ENCODE assay signal across 16 cellular contexts in the genomic region with DNA sequence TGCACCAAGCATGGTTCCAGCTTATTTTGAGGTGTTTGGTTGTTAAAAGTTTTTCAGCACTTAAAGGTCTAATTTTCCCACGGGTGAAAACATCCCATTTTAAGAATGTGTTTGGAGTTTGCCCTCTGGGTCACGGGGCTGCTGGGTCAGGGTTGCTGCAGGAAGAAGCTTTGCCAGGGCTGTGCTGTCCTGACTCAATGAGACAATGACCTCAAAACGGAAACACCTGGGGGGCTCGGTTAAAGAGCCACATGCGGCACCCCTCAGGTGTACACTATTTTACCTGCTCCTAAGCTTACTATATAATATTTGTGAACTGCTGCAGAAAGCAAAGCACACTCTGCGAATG. TPM values are rescaled to one million over a fixed set of nuclear protein-coding genes. Genes with fewer than 3 reads are reported as not detected.
DNase-seq lines count a peak whose midpoint lies in the region; ATAC-seq, FAIRE-seq and TF ChIP-seq lines count a peak whose summit lies in the region.
"Had no signal": no experiment of that assay in that cellular context is flagged by ENCODE, and none has a peak within 500 bp of the region (broad histone marks: within the 10 kb centered on the region; RNA-seq: fewer than 3 reads in every experiment).

No MANE protein-coding gene starts in this region.

- H3K9me3 ChIP-seq in liver (ENCODE audit: control insufficient read depth in 4 of 4, low read length in 3 of 4) (no peaks in the 10 kb centered on the region), HepG2 (ENCODE audit: low read length) (no peaks in the 10 kb centered on the region), right lobe of liver (no peaks in the 10 kb centered on the region)

- in situ Hi-C loops in HepG2 (cut with HindIII; ENCODE audit: extremely low pct_ligation_motif_present, low pct_unique_long_range_greater_than_20kb) = no loop called here

- no peak for TF ChIP-seq POLR2A in HepG2 (IDR thresholded peaks at IDR 0.05; ENCODE audit: insufficient read depth in 1 of 2, low read depth in 2 of 2, low read length in 2 of 2)
- TF ChIP-seq POLR2A in right lobe of liver (IDR thresholded peaks at IDR 0.05) = no peak

- intact Hi-C loops in HepG2 (cut with micrococcal nuclease; ENCODE audit: unreplicated experiment) = no loop called here
- intact Hi-C loops in right lobe of liver (cut with DNase I) = no loop called here

- H3K36me3 ChIP-seq in liver (ENCODE audit: control insufficient read depth in 4 of 4, insufficient read depth in 3 of 4, low read depth in 1 of 4, low read length in 3 of 4) (no peaks in the 10 kb centered on the region), HepG2 (replicated peaks in 1 of 2; ENCODE audit: control insufficient read depth in 1 of 2, insufficient read depth in 2 of 2, low read length in 2 of 2) (no peaks in the 10 kb centered on the region), KMS-11 (ENCODE audit: insufficient read depth) (peaks cover 2% of the 10 kb centered on the region; the same call in 1 of the 2 replicates), right lobe of liver (no peaks in the 10 kb centered on the region)

- DNase-seq in HepG2 (ENCODE audit: low spot score) (no peak), coronary artery (ENCODE audit: low spot score) (peak; percentile 21), right lobe of liver (no peak), NCI-H69 (lab: John Stamatoyannopoulos, UW) (no peak), DMS153 treated with DMSO at 0.1 percent for 48 hours (lab: John Stamatoyannopoulos, UW; ENCODE audit: unreplicated experiment) (no peak)
- DNase-seq: C1 segment of cervical spinal cord; Calu3; CD4-positive, alpha-beta memory T cell; GM23248 had no signal

- ATAC-seq in HepG2 (no peak), right lobe of liver (peak; percentile 21 to 70 (median 64)), HG02623 (IDR thresholded peaks at IDR 0.05; ENCODE audit: unreplicated experiment) (no peak)

- no TSS peak for BruUV-seq in HepG2 (replicated peaks; lab: Mats Ljungman, UMichigan)

- H4K20me1 ChIP-seq in HepG2 (ENCODE audit: insufficient read depth, low read length) (no peaks in the 10 kb centered on the region), KMS-11 (ENCODE audit: insufficient read depth) (peaks cover 13% of the 10 kb centered on the region)

- CTCF ChIA-PET in HepG2 (lab: Yijun Ruan, JAX; ENCODE audit: low intra/inter-chr PET ratio, low total read pairs) = no interaction called here

- H3K27me3 ChIP-seq in liver (ENCODE audit: control insufficient read depth in 4 of 4, insufficient read depth in 4 of 4, low read length in 3 of 4) (no peaks in the 10 kb centered on the region), HepG2 (ENCODE audit: control insufficient read depth in 1 of 2, insufficient read depth in 2 of 2, low read length in 2 of 2) (peaks cover 0 to 9% of the 10 kb centered on the region in 2 experiments; a peak in 1 of 5 replicates), KMS-11 (ENCODE audit: insufficient read depth, low read depth) (no peaks in the 10 kb centered on the region), right lobe of liver (no peaks in the 10 kb centered on the region)

- POLR2A ChIA-PET in HepG2 (lab: Yijun Ruan, JAX) = no interaction called here

- H3K4me3 ChIP-seq in liver (ENCODE audit: low read depth in 1 of 3, low read length in 3 of 3) (no peak overlapping the region), HepG2 (replicated peaks in 1 of 3; ENCODE audit: insufficient read depth in 1 of 3, low read depth in 2 of 3, low read length in 3 of 3) (no peak overlapping the region), KMS-11 (IDR thresholded peaks at IDR 0.05; ENCODE audit: insufficient read depth, low read depth, low read length) (no peak overlapping the region), coronary artery (no peak overlapping the region), right lobe of liver (no peak overlapping the region)
- H3K4me3 ChIP-seq: GM23248 had no signal

- TF ChIP-seq RAD21 in liver (IDR thresholded peaks at IDR 0.05) = no peak
- no peak for TF ChIP-seq RAD21 in HepG2 (CRISPR knock-in tag; IDR thresholded peaks at IDR 0.05)

- H3K79me2 ChIP-seq in HepG2 (ENCODE audit: insufficient read depth, low read length) = no peaks in the 10 kb centered on the region
- peaks cover 90% of the 10 kb centered on the region for H3K79me2 ChIP-seq in KMS-11 (ENCODE audit: insufficient read depth, low read depth)

- TF ChIP-seq CTCF in liver (IDR thresholded peaks at IDR 0.05; ENCODE audit: low read depth, low read length, missing input control) (no peak), HepG2 (CRISPR knock-in tag; IDR thresholded peaks at IDR 0.05) (no peak), KMS-11 (conservative IDR thresholded peaks at IDR 0.05; ENCODE audit: low read depth, low read length) (no peak), coronary artery (IDR thresholded peaks at IDR 0.05) (no peak), right lobe of liver (IDR thresholded peaks at IDR 0.05) (no peak)

- 50% methylated on average over 6 of the region's 6 CpGs for WGBS in liver
- WGBS in HepG2 (ENCODE audit: low lambda C conversion rate) = 43% methylated on average over 3 of the region's 6 CpGs
- 64% methylated on average over 2 of the region's 6 CpGs for WGBS in right lobe of liver (ENCODE audit: insufficient coverage, low coverage, low lambda C conversion rate, missing lambda C conversion rate)

- H2AFZ ChIP-seq in HepG2 (ENCODE audit: low read length) = no peak overlapping the region
- no peak overlapping the region for H2AFZ ChIP-seq in KMS-11 (ENCODE audit: low read depth)
- H2AFZ ChIP-seq: GM23248 had no signal

- H3K4me2 ChIP-seq in HepG2 (ENCODE audit: low read depth, low read length) (no peak overlapping the region), KMS-11 (peak overlapping the region; percentile 66; the same call in 1 of the 2 replicates)

- no peak for TF ChIP-seq EP300 in HepG2 (IDR thresholded peaks at IDR 0.05; ENCODE audit: low read depth in 2 of 2, low read length in 2 of 2)
- no peak for TF ChIP-seq EP300 in HepG2 (CRISPR knock-in tag; IDR thresholded peaks at IDR 0.05; ENCODE audit: borderline replicate concordance)

- H3K27ac ChIP-seq in liver (ENCODE audit: low read depth in 1 of 2, low read length in 2 of 2) (no peak overlapping the region), HepG2 (ENCODE audit: extremely low read length, insufficient read depth, low read length) (no peak overlapping the region), KMS-11 (no peak overlapping the region), coronary artery (no peak overlapping the region), right lobe of liver (no peak overlapping the region)
- H3K27ac ChIP-seq: GM23248 had no signal

- peaks cover 2 to 7% (median 5%) of the 10 kb centered on the region in 4 donors for H3K4me1 ChIP-seq in liver (ENCODE audit: control insufficient read depth in 4 of 4, insufficient read depth in 4 of 4, low read length in 3 of 4)
- no peaks in the 10 kb centered on the region for H3K4me1 ChIP-seq in HepG2 (ENCODE audit: insufficient read depth, low read length)
- H3K4me1 ChIP-seq in KMS-11 (ENCODE audit: low read depth, poor library complexity, severe bottlenecking) = peaks cover 100% of the 10 kb centered on the region
- H3K4me1 ChIP-seq in right lobe of liver = peaks cover 0 to 9% (median 0%) of the 10 kb centered on the region in 4 donors

- FAIRE-seq in HepG2 (lab: Jason Lieb, UNC) = no peak
- FAIRE-seq: G401.6, GM12892, GM19239 had no signal

- H3K9ac ChIP-seq in liver (ENCODE audit: low read depth in 1 of 2, low read length in 2 of 2) = no peak overlapping the region
- no peak overlapping the region for H3K9ac ChIP-seq in HepG2 (ENCODE audit: insufficient read depth, low read depth, low read length)
- no peak overlapping the region for H3K9ac ChIP-seq in KMS-11
- H3K9ac ChIP-seq: GM23248 had no signal

TF ChIP-seq in HepG2, 621 proteins besides CTCF, POLR2A, EP300 and RAD21 (continues in another document):
- TF ChIP-seq FOXM1 (CRISPR knock-in tag; IDR thresholded peaks at IDR 0.05) (no peak), ZNF546 (CRISPR knock-in tag; conservative IDR thresholded peaks at IDR 0.05) (no peak), RFXAP (CRISPR knock-in tag; IDR thresholded peaks at IDR 0.05; ENCODE audit: borderline replicate concordance) (no peak), CERS6 (CRISPR knock-in tag; IDR thresholded peaks at IDR 0.05) (no peak), LCORL (IDR thresholded peaks at IDR 0.05) (no peak), LCORL (CRISPR knock-in tag; IDR thresholded peaks at IDR 0.05) (no peak), MTF1 (CRISPR knock-in tag; IDR thresholded peaks at IDR 0.05) (no peak)

RNA-seq across cellular contexts. Expression of gene UBE2QL1, which starts 27.6 kb away (rescaled TPM):
- total RNA-seq in liver = under 1 TPM; 0.09 to 0.59 TPM
- 1 to 10 TPM in 1 of 2 donors, under 1 TPM in 1; 0.14 to 1.9 TPM for polyA plus RNA-seq in liver
- not detected in 2 replicates for total RNA-seq in HepG2 (2016; rRNA removed; fragmentation: Illumina TruSeq; extraction: Trizol)
- total RNA-seq in HepG2 (2016; cell fraction: cytosol; rRNA removed; fragmentation: Illumina TruSeq; extraction: Trizol; ENCODE audit: low read depth) = not detected in 2 replicates
- not detected in 2 replicates for total RNA-seq in HepG2 (2016; cell fraction: insoluble cytoplasmic fraction; rRNA removed; fragmentation: Illumina TruSeq; extraction: Trizol)
- total RNA-seq in HepG2 (2016; cell fraction: membrane; rRNA removed; fragmentation: Illumina TruSeq; extraction: Trizol) = not detected in 2 replicates
- not detected in 2 replicates for total RNA-seq in HepG2 (2016; cell fraction: nucleus; rRNA removed; fragmentation: Illumina TruSeq; extraction: Trizol)
- polyA plus RNA-seq in HepG2 (2011; rRNA removed) = not detected in 2 replicates
- polyA plus RNA-seq in HepG2 (2011; cell fraction: cytosol; rRNA removed) = not detected in 2 replicates
- not detected in 2 replicates for polyA plus RNA-seq in HepG2 (2011; cell fraction: nucleus; rRNA removed)
- polyA plus RNA-seq in HepG2 (2012) = not detected in 2 replicates
- not detected in 2 replicates for polyA plus RNA-seq in HepG2 (2016; cell fraction: cytosol; fragmentation: Illumina TruSeq; extraction: Trizol; ENCODE audit: low read depth)
- polyA plus RNA-seq in HepG2 (2016; cell fraction: insoluble cytoplasmic fraction; fragmentation: Illumina TruSeq; extraction: Trizol; ENCODE audit: low read depth) = not detected in 2 replicates
- polyA plus RNA-seq in HepG2 (2016; cell fraction: membrane; fragmentation: Illumina TruSeq; extraction: Trizol; ENCODE audit: low read depth) = not detected in 2 replicates
- not detected in 2 replicates for polyA plus RNA-seq in HepG2 (2016; cell fraction: nucleus; fragmentation: Illumina TruSeq; extraction: Trizol; ENCODE audit: insufficient read depth, low read depth)
- not detected in 2 replicates for polyA minus RNA-seq in HepG2 (2011; rRNA and poly(A)+ RNA removed; ENCODE audit: low replicate concordance)
- not detected in 2 replicates for polyA minus RNA-seq in HepG2 (2011; cell fraction: cytosol; rRNA and poly(A)+ RNA removed)
- not detected in 2 replicates for polyA minus RNA-seq in HepG2 (2011; cell fraction: nucleus; rRNA and poly(A)+ RNA removed)
- under 1 TPM; 0.20 to 0.74 (median 0.54) TPM for total RNA-seq in right lobe of liver
- total RNA-seq: Calu3; CD4-positive, alpha-beta memory T cell; GM23248 had no signal
- polyA plus RNA-seq: BJ; CD4-positive, alpha-beta memory T cell; GM23248 had no signal

Comparison
In these comparisons a context has a peak if more than half of its experiments do, and no peak if none do; other contexts are left out.
1. ATAC-seq: peak in right lobe of liver (4 of 4); none in HepG2 (single experiment) and HG02623 (single experiment).